15 cellular contexts compared by ENCODE assay signal in genomic region chr17:78538033-78538776, GRCh38. TPM values are rescaled to one million over a fixed set of nuclear protein-coding genes. Genes with fewer than 3 reads are reported as not detected.
A peak's percentile ranks its signal among the peaks of the same experiment; 100 is the strongest.
DNase-seq lines count a peak whose midpoint lies in the region; ATAC-seq, FAIRE-seq and TF ChIP-seq lines count a peak whose summit lies in the region.
"Had no signal": no experiment of that assay in that cellular context is flagged by ENCODE, and none has a peak within 500 bp of the region (broad histone marks: within the 10 kb centered on the region; RNA-seq: fewer than 3 reads in every experiment).

No MANE protein-coding gene starts in this region.

- H3K27me3 Mint-ChIP-seq in activated T-helper 17 cell treated with anti-CD3 and anti-CD28 coated beads, Interleukin-2, amount 50 U/mL, for 72 hours: no peaks in the 10 kb centered on the region

- no peaks in the 10 kb centered on the region for H3K9me3 Mint-ChIP-seq in activated T-helper 17 cell treated with anti-CD3 and anti-CD28 coated beads, Interleukin-2, amount 50 U/mL, for 72 hours

- no peak overlapping the region for H3K4me3 Mint-ChIP-seq in activated T-helper 17 cell treated with anti-CD3 and anti-CD28 coated beads, Interleukin-2, amount 50 U/mL, for 72 hours
- H3K4me3 Mint-ChIP-seq: CD14-positive monocyte; stimulated activated naive B cell treated with anti-CD40 and anti-IgM and Interleukin-4, amounts not matched to agents 10 μg/mL and 1 μg/mL and 100 μg/mL, for 72 hours had no signal

- TF ChIP-seq CTCF in kidney (IDR thresholded peaks at IDR 0.05; ENCODE audit: borderline replicate concordance, extremely low read depth, insufficient read depth): no peak

- no peaks in the 10 kb centered on the region for H3K36me3 ChIP-seq in kidney (ENCODE audit: control insufficient read depth in 1 of 2, insufficient read depth in 2 of 2, low read length in 2 of 2)

- ATAC-seq in activated T-helper 17 cell treated with anti-CD3 and anti-CD28 coated beads, Interleukin-2, amount 50 U/mL, for 72 hours (replicated peaks): peak; percentile 85
- ATAC-seq in HG03139 (IDR thresholded peaks at IDR 0.05; ENCODE audit: unreplicated experiment): no peak
- no peak for ATAC-seq in HG03521 (IDR thresholded peaks at IDR 0.05; ENCODE audit: unreplicated experiment)
- ATAC-seq: body of pancreas, Panc1 had no signal

- no peak for FAIRE-seq in kidney (lab: Jason Lieb, UNC)
- FAIRE-seq: endothelial cell of umbilical vein had no signal

- no peak overlapping the region for H3K27ac ChIP-seq in kidney (ENCODE audit: low read depth in 2 of 2, low read length in 2 of 2)
- H3K27ac ChIP-seq: body of pancreas, parathyroid adenoma had no signal

- peaks cover 31% of the 10 kb centered on the region for H3K4me1 Mint-ChIP-seq in activated T-helper 17 cell treated with anti-CD3 and anti-CD28 coated beads, Interleukin-2, amount 50 U/mL, for 72 hours

- no peak overlapping the region for H3K9ac ChIP-seq in kidney (ENCODE audit: low read length in 2 of 2)
- H3K9ac ChIP-seq: parathyroid adenoma had no signal

- no peaks in the 10 kb centered on the region for H3K4me1 ChIP-seq in kidney (ENCODE audit: control insufficient read depth in 1 of 2, insufficient read depth in 1 of 2, low read depth in 1 of 2, low read length in 2 of 2)

- H3K36me3 Mint-ChIP-seq in activated T-helper 17 cell treated with anti-CD3 and anti-CD28 coated beads, Interleukin-2, amount 50 U/mL, for 72 hours (ENCODE audit: low read depth): no peaks in the 10 kb centered on the region
- H3K36me3 Mint-ChIP-seq: stimulated activated naive B cell treated with anti-CD40 and anti-IgM and Interleukin-4, amounts not matched to agents 10 μg/mL and 1 μg/mL and 100 μg/mL, for 72 hours had no signal

- peak overlapping the region; percentile 43 for H3K27ac Mint-ChIP-seq in activated T-helper 17 cell treated with anti-CD3 and anti-CD28 coated beads, Interleukin-2, amount 50 U/mL, for 72 hours
- H3K27ac Mint-ChIP-seq: stimulated activated naive B cell treated with anti-CD40 and anti-IgM and Interleukin-4, amounts not matched to agents 10 μg/mL and 1 μg/mL and 100 μg/mL, for 72 hours had no signal

- intact Hi-C loops in kidney (cut with DNase I): no loop called here

- no peak overlapping the region for H3K4me3 ChIP-seq in kidney (ENCODE audit: low read length in 2 of 2)
- H3K4me3 ChIP-seq: body of pancreas had no signal

- DNase-seq in stimulated activated CD4-positive, alpha-beta T cell treated with anti-CD3 and anti-CD28 coated beads, Interleukin-1b, Interleukin-23, amount 100 ng/mL, for 48 hours: peak; percentile 36
- DNase-seq in stimulated activated CD4-positive, alpha-beta T cell treated with anti-CD3 and anti-CD28 coated beads, Interleukin-4, amount 100 ng/mL, for 1 hour: no peak
- DNase-seq in kidney (peak; percentile 10), NCI-H2196 (lab: John Stamatoyannopoulos, UW; ENCODE audit: unreplicated experiment) (no peak), NCI-H82 (lab: John Stamatoyannopoulos, UW) (no peak)
- DNase-seq: body of pancreas; GF-D8; stimulated activated naive B cell treated with anti-CD40 and anti-IgM and Interleukin-4, amounts not matched to agents 10 μg/mL and 1 μg/mL and 100 μg/mL, for 72 hours had no signal

- no peaks in the 10 kb centered on the region for H3K9me3 ChIP-seq in kidney (ENCODE audit: control insufficient read depth in 1 of 2, low read length in 2 of 2)
- H3K9me3 ChIP-seq: body of pancreas had no signal

RNA-seq across cellular contexts. Expression of gene DNAH17, which starts 39.0 kb away (rescaled TPM):
- total RNA-seq in activated T-helper 17 cell treated with anti-CD3 and anti-CD28 coated beads, Interleukin-2, amount 50 U/mL, for 72 hours: 1 to 10 TPM in 1 of 2 donors, under 1 TPM in 1; 0.73 to 1.2 TPM
- total RNA-seq in kidney: 0.09 TPM
- polyA plus RNA-seq in kidney (ENCODE audit: insufficient read depth, low read depth, low replicate concordance): 0.17 TPM
- total RNA-seq: body of pancreas, endothelial cell of umbilical vein had no signal
- polyA plus RNA-seq: endothelial cell of umbilical vein had no signal

Comparison
In these comparisons a context has a peak if more than half of its experiments do, and no peak if none do; other contexts are left out.
1. DNase-seq: peak in stimulated activated CD4-positive, alpha-beta T cell treated with anti-CD3 and anti-CD28 coated beads, Interleukin-1b, Interleukin-23, amount 100 ng/mL, for 48 hours (single experiment) and kidney (single experiment); none in stimulated activated CD4-positive, alpha-beta T cell treated with anti-CD3 and anti-CD28 coated beads, Interleukin-4, amount 100 ng/mL, for 1 hour (single experiment), NCI-H2196 (single experiment) and NCI-H82 (single experiment).